Comparison of ENCODE assay signal across 8 cellular contexts in the genomic region with DNA sequence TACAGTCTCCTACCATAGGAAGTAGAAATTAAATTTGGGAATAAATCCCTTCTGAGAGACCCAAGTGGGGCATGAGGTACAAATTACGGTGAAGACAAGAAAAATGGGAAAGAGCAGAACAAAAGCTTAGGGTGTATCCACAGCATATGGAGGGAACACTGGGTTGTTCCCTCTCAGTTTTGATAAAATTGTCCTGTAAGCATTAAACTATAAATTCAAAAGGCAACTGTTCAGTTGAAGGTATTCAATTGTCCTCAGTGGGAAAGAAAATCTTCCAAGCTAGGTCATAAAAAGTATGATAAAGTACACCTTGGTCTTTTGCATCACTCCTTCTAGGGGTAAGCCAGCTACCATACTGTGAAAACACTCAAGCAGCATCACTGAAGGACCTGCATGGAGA.
"Had no signal": no experiment of that assay in that cellular context is flagged by ENCODE, and none has a peak within 500 bp of the region (broad histone marks: within the 10 kb centered on the region; RNA-seq: fewer than 3 reads in every experiment).

No MANE protein-coding gene starts in this region.

- H3K4me3 ChIP-seq: K562 had no signal

- H3K4me2 ChIP-seq: KMS-11 had no signal

- FAIRE-seq: HTR-8/SVneo, K562 had no signal

- H3K9ac ChIP-seq: KMS-11 had no signal

- DNase-seq: IMR-90, KBM-7, KG1 had no signal

- H3K4me1 Mint-ChIP-seq: IgD-negative memory B cell had no signal

- ATAC-seq: K562 had no signal

- H3K36me3 Mint-ChIP-seq: IgD-negative memory B cell had no signal

- H3K4me3 Mint-ChIP-seq: IgD-negative memory B cell had no signal

- H3K27ac ChIP-seq: HL-60, KMS-11 had no signal

- H3K27ac Mint-ChIP-seq: IgD-negative memory B cell had no signal

- H3K27me3 Mint-ChIP-seq: IgD-negative memory B cell had no signal
